In genomic region chr22:43855431-43855830, GRCh38 we compare ENCODE assay signal across 26 cellular contexts. TPM values are rescaled to one million over a fixed set of nuclear protein-coding genes. Genes with fewer than 3 reads are reported as not detected.
"Had no signal": no experiment of that assay in that cellular context is flagged by ENCODE, and none has a peak within 500 bp of the region (broad histone marks: within the 10 kb centered on the region; RNA-seq: fewer than 3 reads in every experiment).

No MANE protein-coding gene starts in this region.

- H3K36me3 ChIP-seq: heart right ventricle, neural progenitor cell, pancreas, right lobe of liver had no signal

- ATAC-seq: left lobe of liver; mucosa of descending colon; naive thymus-derived CD8-positive, alpha-beta T cell; pancreas; psoas muscle; right lobe of liver had no signal

- H3K4me1 ChIP-seq: heart right ventricle, neural progenitor cell, pancreas, psoas muscle, right lobe of liver had no signal

- FAIRE-seq: islet of Langerhans, pancreas, urothelium cell line had no signal

- H3K27ac Mint-ChIP-seq: neural progenitor cell, type B pancreatic cell had no signal

- H3K4me3 Mint-ChIP-seq: naive thymus-derived CD8-positive, alpha-beta T cell; neural progenitor cell; type B pancreatic cell had no signal

- H3K9ac ChIP-seq: neural progenitor cell had no signal

- H3K27ac ChIP-seq: heart right ventricle, neural progenitor cell, pancreas, psoas muscle, right lobe of liver, skin epidermis had no signal

- H3K9me3 ChIP-seq: mucosa of descending colon, pancreas, psoas muscle, right lobe of liver had no signal

- H3K36me3 Mint-ChIP-seq: neural progenitor cell, type B pancreatic cell had no signal

- DNase-seq: cortex of kidney; effector CD8-positive, alpha-beta T cell; foreskin melanocyte; heart right ventricle; hypothalamus; mammary epithelial cell; nucleus accumbens; retina; stimulated activated CD4-positive, alpha-beta T cell treated with anti-CD3 and anti-CD28 coated beads, Interleukin-12 subunit alpha, Interleukin-12 subunit beta, amount 100 ng/mL, for 4 hours; stimulated activated CD4-positive, alpha-beta T cell treated with anti-CD3 and anti-CD28 coated beads, Interleukin-2, amount 100 ng/mL, for 48 hours; stimulated activated naive CD4-positive, alpha-beta T cell treated with Interleukin-2 at 50 U/mL for 16 hours had no signal

- H3K4me3 ChIP-seq: dorsolateral prefrontal cortex, heart right ventricle, mucosa of descending colon, neural progenitor cell, pancreas, psoas muscle, right lobe of liver, skin epidermis had no signal

RNA-seq across cellular contexts. Expression of gene SULT4A1, which starts 6.9 kb away (rescaled TPM):
- total RNA-seq: left lobe of liver; lower leg skin; naive thymus-derived CD8-positive, alpha-beta T cell; psoas muscle had no signal
- polyA plus RNA-seq: naive thymus-derived CD8-positive, alpha-beta T cell had no signal

RNA-seq across cellular contexts. Expression of gene PNPLA5, which starts 36.4 kb away (rescaled TPM):
- total RNA-seq: cerebellum; heart right ventricle; left lobe of liver; mucosa of descending colon; naive thymus-derived CD8-positive, alpha-beta T cell; pancreas; psoas muscle had no signal
- polyA plus RNA-seq: esophagus; heart right ventricle; naive thymus-derived CD8-positive, alpha-beta T cell; pancreas had no signal
